Comparison of ENCODE assay signal across 8 cellular contexts in genomic region chr10:91797874-91798735, GRCh38. TPM values are rescaled to one million over a fixed set of nuclear protein-coding genes. Genes with fewer than 3 reads are reported as not detected.
DNase-seq lines count a peak whose midpoint lies in the region; ATAC-seq, FAIRE-seq and TF ChIP-seq lines count a peak whose summit lies in the region.

Gene TNKS2, plus strand, starts transcription at chr10:91798426. Its CDS starts 265 bp downstream, at chr10:91798691.

- WGBS in adipose tissue, 3 donors, result 0 to 1% (median 1%) methylated on average over 65 to 77 of the region's 77 CpGs
- no CpG with 5 or more reads among the region's 77 CpGs for WGBS in trophoblast cell (ENCODE audit: extremely low coverage, insufficient coverage, insufficient read length)
- 0% methylated on average over 39 to 57 of the region's 77 CpGs for WGBS in tibial nerve, 2 donors

- peak; percentile 71 to 96 for TF ChIP-seq EP300 in tibial nerve (IDR thresholded peaks at IDR 0.05)

- no peaks in the 10 kb centered on the region for H3K27me3 Mint-ChIP-seq in T-cell

- no peaks in the 10 kb centered on the region for H3K9me3 Mint-ChIP-seq in T-cell

- no peak within 1 kb of the TSS for H3K23ac ChIP-seq in trophoblast cell (ENCODE audit: low read length)

- H2AK5ac ChIP-seq in trophoblast cell (ENCODE audit: low read length), result peak within 1 kb of the TSS; percentile 97

- H3K27me3 ChIP-seq in trophoblast cell (ENCODE audit: insufficient read depth, low read length) (no peaks in the 10 kb centered on the region), tibial nerve (no peaks in the 10 kb centered on the region)

- peak within 1 kb of the TSS; percentile 84 for H3K27ac ChIP-seq in adipose tissue (ENCODE audit: low read depth, low read length)
- H3K27ac ChIP-seq in trophoblast cell (ENCODE audit: low read depth, low read length), result peak within 1 kb of the TSS; percentile 94
- H3K27ac ChIP-seq in tibial nerve, result peak within 1 kb of the TSS; percentile 93 to 99 (median 96)

- peak; percentile 99 for FAIRE-seq in GM12892 (lab: Jason Lieb, UNC)

- peaks cover 3 to 7% of the 10 kb centered on the region in 2 experiments for H3K36me3 ChIP-seq in trophoblast cell (ENCODE audit: control insufficient read depth in 1 of 2, insufficient read depth in 2 of 2, low read length in 2 of 2)
- no peaks in the 10 kb centered on the region for H3K36me3 ChIP-seq in tibial nerve

- H3K36me3 Mint-ChIP-seq in T-cell, result peaks cover 19% of the 10 kb centered on the region

- H3K4me2 ChIP-seq in trophoblast cell (ENCODE audit: low read length), result peak within 1 kb of the TSS; percentile 96

- peak within 1 kb of the TSS; percentile 41 for H2BK120ac ChIP-seq in trophoblast cell (ENCODE audit: insufficient read depth, low read length, poor library complexity)

- peaks cover 12% of the 10 kb centered on the region for H3K79me2 ChIP-seq in trophoblast cell (ENCODE audit: control insufficient read depth, insufficient read depth, low read length, poor library complexity)

- H3K4me1 ChIP-seq in trophoblast cell (ENCODE audit: control insufficient read depth in 1 of 2, insufficient read depth in 2 of 2, low read length in 2 of 2), result peaks cover 3 to 10% of the 10 kb centered on the region in 2 experiments
- peaks cover 0 to 59% (median 23%) of the 10 kb centered on the region in 4 donors for H3K4me1 ChIP-seq in tibial nerve

- intact Hi-C loops in cardiac septum (cut with DNase I), result loop anchor here (5.0 to 10.0 kb wide), 3 partner anchors 87 to 124 kb away; partner anchors contain the start of genes BTAF1 and FGFBP3

- H4K91ac ChIP-seq in trophoblast cell (ENCODE audit: low read depth, low read length), result peak within 1 kb of the TSS; percentile 95

- H4K8ac ChIP-seq in trophoblast cell (ENCODE audit: low read depth, low read length), result peak within 1 kb of the TSS; percentile 91

- H2BK12ac ChIP-seq in trophoblast cell (ENCODE audit: low read length), result no peak within 1 kb of the TSS

- H2BK5ac ChIP-seq in trophoblast cell (ENCODE audit: low read depth, low read length, poor library complexity), result peak within 1 kb of the TSS; percentile 92

- peak within 1 kb of the TSS; percentile 98 for H3K4ac ChIP-seq in trophoblast cell (ENCODE audit: low read depth, low read length)

- peak within 1 kb of the TSS; percentile 87 for H3K9ac ChIP-seq in trophoblast cell (ENCODE audit: low read length)

- no peaks in the 10 kb centered on the region for H3K9me3 ChIP-seq in trophoblast cell (ENCODE audit: insufficient read depth, low read depth, low read length)
- no peaks in the 10 kb centered on the region for H3K9me3 ChIP-seq in tibial nerve

- DNase-seq in GM12892 (ENCODE audit: insufficient read length) (peak; percentile 81), NCI-H1436 (lab: John Stamatoyannopoulos, UW) (peak; percentile 91), T-cell (peak; percentile 76 to 92 (median 85)), cardiac septum (ENCODE audit: low spot score) (peak; percentile 97), trophoblast cell (peak; percentile 96 to 98), tibial nerve (ENCODE audit: low spot score in 2 of 2) (peak; percentile 87 to 93)

- H3K4me1 Mint-ChIP-seq in T-cell, result peaks cover 64 to 68% (median 66%) of the 10 kb centered on the region in 3 donors

- peak in 3 of 5 experiments; percentile 12 to 37 (median 14) for TF ChIP-seq CTCF in tibial nerve (IDR thresholded peaks at IDR 0.05)

- ATAC-seq in HG02798 (IDR thresholded peaks at IDR 0.05; ENCODE audit: poor library complexity, unreplicated experiment) (peak; percentile 86), T-cell (replicated peaks in 1 of 4) (peak; percentile 83 to 84 (median 83))

- POLR2A ChIA-PET in T-cell (lab: Charles Lee), result interaction anchor here (0.6 to 1.2 kb wide), 4 partner anchors 15 to 126 kb away, joined by 3 to 12 read pairs (median 6); partner anchors contain the start of gene BTAF1 (in 1 of the 2)

- TF ChIP-seq POLR2A in GM12892 (IDR thresholded peaks at IDR 0.05; ENCODE audit: low read depth, low read length) (peak; percentile 76), tibial nerve (IDR thresholded peaks at IDR 0.05) (peak; percentile 83 to 96)

- H3K18ac ChIP-seq in trophoblast cell (ENCODE audit: low read length), result peak within 1 kb of the TSS; percentile 73

- H2AFZ ChIP-seq in trophoblast cell (ENCODE audit: insufficient read depth, low read length, poor library complexity), result peak within 1 kb of the TSS; percentile 73

- peak within 1 kb of the TSS; percentile 91 to 98 (median 97) for H3K4me3 Mint-ChIP-seq in T-cell

- peak within 1 kb of the TSS; percentile 84 for H3K14ac ChIP-seq in trophoblast cell (ENCODE audit: low read length)

- peak within 1 kb of the TSS; percentile 79 for H4K12ac ChIP-seq in trophoblast cell (ENCODE audit: low read depth, low read length)

- H3K79me1 ChIP-seq in trophoblast cell (ENCODE audit: low read length), result peaks cover 14% of the 10 kb centered on the region

- peak within 1 kb of the TSS; percentile 88 for H3K4me3 ChIP-seq in trophoblast cell (ENCODE audit: low read depth, low read length)
- peak within 1 kb of the TSS; percentile 80 to 97 (median 92) for H3K4me3 ChIP-seq in tibial nerve

- CTCF ChIA-PET in T-cell (lab: Charles Lee), result interaction anchor here in 1 of 2 donors (0.7 to 1.2 kb wide), 6 partner anchors 30 to 115 kb away, joined by 3 to 5 read pairs (median 3); partner anchors contain the start of gene FGFBP3

- peak within 1 kb of the TSS; percentile 96 to 98 for H3K27ac Mint-ChIP-seq in T-cell

RNA-seq across cellular contexts. Expression of gene TNKS2, which starts in this region (rescaled TPM):
- polyA plus RNA-seq in GM12892 (2012; ENCODE audit: missing spikeins), result 9.0 TPM
- 10 to 100 TPM; 41.0 to 53.7 (median 47.6) TPM for total RNA-seq in T-cell
- 10 to 100 TPM in 2 of 3 donors, 1 to 10 TPM in 1; 9.4 to 13.5 (median 12.9) TPM for polyA plus RNA-seq in adipose tissue
- total RNA-seq in cardiac septum, result 15.9 TPM
- polyA plus RNA-seq in trophoblast cell (2013), result 28.1 and 29.3 TPM in 2 replicates
- 10 to 100 TPM; 47.7 to 60.7 (median 54.0) TPM for total RNA-seq in tibial nerve

Comparison
In these comparisons a context has a peak if more than half of its experiments do, and no peak if none do; other contexts are left out.
1. Peak in every context shown above with its lines: DNase-seq, ATAC-seq, H3K4me3 ChIP-seq and H3K27ac ChIP-seq.